ENCODE assay signal across 24 cellular contexts in the genomic region with DNA sequence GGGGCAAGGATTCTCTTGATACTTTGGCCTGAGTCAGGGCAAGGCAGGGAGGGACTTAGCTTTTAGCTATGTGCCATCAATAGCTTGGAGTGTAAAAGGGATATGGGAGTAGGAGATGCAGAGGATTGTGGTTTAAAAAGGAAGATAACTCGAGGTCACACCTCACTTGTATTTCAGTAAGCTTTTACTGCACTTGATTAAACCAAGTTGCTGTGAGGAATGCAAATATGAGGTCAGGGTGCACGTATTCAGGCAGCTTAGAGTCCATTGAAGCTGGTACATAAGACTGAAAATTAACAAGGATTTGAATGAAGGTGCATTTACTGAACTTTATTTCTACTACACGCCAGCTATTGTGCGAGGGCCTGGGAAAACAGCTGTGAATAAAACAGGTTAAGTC. TPM values are rescaled to one million over a fixed set of nuclear protein-coding genes. Genes with fewer than 3 reads are reported as not detected.
DNase-seq lines count a peak whose midpoint lies in the region; ATAC-seq and TF ChIP-seq lines count a peak whose summit lies in the region.
"Had no signal": no experiment of that assay in that cellular context is flagged by ENCODE, and none has a peak within 500 bp of the region (broad histone marks: within the 10 kb centered on the region; RNA-seq: fewer than 3 reads in every experiment).

No MANE protein-coding gene starts in this region.

- H3K4me3 Mint-ChIP-seq in osteocyte (ENCODE audit: unreplicated experiment): no peak overlapping the region
- H3K4me3 Mint-ChIP-seq: activated B cell treated with CpG ODN at 0.5 μM for 24 hours; activated T-helper 1 cell treated with anti-CD3 and anti-CD28 coated beads, Interleukin-12 subunit alpha, Interleukin-12 subunit beta, Interleukin-2, Interleukin-4 antibody, amounts not matched to agents 30 ng/mL and 10 ng/mL and 1 ng/mL, durations not matched to agents 14 hours and 24 hours and 36 hours had no signal

- H3K9me3 ChIP-seq in BLaER1 treated with 17β-estradiol and CSF1 and Interleukin-3, amounts not matched to agents 10 nM and 100 nM (replicated peaks in 1 of 11): no peaks in the 10 kb centered on the region
- H3K9me3 ChIP-seq in HUES6 (ENCODE audit: control insufficient read depth, insufficient read depth, low read depth, low read length) (peaks cover 5% of the 10 kb centered on the region; the same call in 1 of the 2 replicates), esophagus muscularis mucosa (no peaks in the 10 kb centered on the region), lower lobe of right lung (no peaks in the 10 kb centered on the region), PC-3 (ENCODE audit: low read length) (peaks cover 8% of the 10 kb centered on the region; the same call in 1 of the 2 replicates)
- H3K9me3 ChIP-seq: prostate gland, tibial nerve had no signal

- TF ChIP-seq POLR2A in esophagus muscularis mucosa (IDR thresholded peaks at IDR 0.05; ENCODE audit: low read depth): no peak

- CTCF ChIA-PET in PC-3 (lab: Charles Lee): interaction anchor here (0.6 kb wide), 1 partner anchor 36 kb away, joined by 4 read pairs; no protein-coding TSS in a partner anchor

- no peak overlapping the region for H2AFZ ChIP-seq in PC-3 (ENCODE audit: low read length)

- H3F3A ChIP-seq in PC-3 (ENCODE audit: low read length, unreplicated experiment): peaks cover 9% of the 10 kb centered on the region

- H3K4me1 Mint-ChIP-seq in osteocyte (ENCODE audit: unreplicated experiment): peaks cover 71% of the 10 kb centered on the region

- no peak for ATAC-seq in lower lobe of right lung
- no peak for ATAC-seq in HG02973 (IDR thresholded peaks at IDR 0.05; ENCODE audit: unreplicated experiment)
- no peak for ATAC-seq in GM21381 (IDR thresholded peaks at IDR 0.05; ENCODE audit: unreplicated experiment)
- ATAC-seq in PC-3: no peak
- ATAC-seq: esophagus mucosa had no signal

- TF ChIP-seq CTCF in esophagus muscularis mucosa (IDR thresholded peaks at IDR 0.05) (no peak), osteocyte (IDR thresholded peaks at IDR 0.05) (no peak), lower lobe of right lung (IDR thresholded peaks at IDR 0.05) (no peak), PC-3 (conservative IDR thresholded peaks at IDR 0.05; ENCODE audit: low read depth, low read length) (no peak)

- H4K20me1 ChIP-seq in BLaER1 treated with 17β-estradiol and CSF1 and Interleukin-3, amounts not matched to agents 10 nM and 100 nM: peaks cover 0 to 42% (median 0%) of the 10 kb centered on the region in 11 experiments; a peak in 5 of 22 replicates
- H4K20me1 ChIP-seq in PC-3 (ENCODE audit: low read length): peaks cover 30% of the 10 kb centered on the region

- no peak for TF ChIP-seq EP300 in esophagus muscularis mucosa (IDR thresholded peaks at IDR 0.05)

- peaks cover 0 to 13% (median 10%) of the 10 kb centered on the region in 10 experiments; a peak in 14 of 20 replicates for H3K4me1 ChIP-seq in BLaER1 treated with 17β-estradiol and CSF1 and Interleukin-3, amounts not matched to agents 10 nM and 100 nM
- peaks cover 39% of the 10 kb centered on the region for H3K4me1 ChIP-seq in HUES6 (ENCODE audit: control insufficient read depth, insufficient read depth, low read length)
- H3K4me1 ChIP-seq in esophagus muscularis mucosa: peaks cover 30 to 100% (median 97%) of the 10 kb centered on the region in 4 donors
- peaks cover 51% of the 10 kb centered on the region for H3K4me1 ChIP-seq in lower lobe of right lung
- peaks cover 23% of the 10 kb centered on the region for H3K4me1 ChIP-seq in PC-3 (ENCODE audit: insufficient read depth, low read length)

- intact Hi-C loops in esophagus muscularis mucosa (cut with DNase I) (no loop called here), lower lobe of right lung (cut with DNase I) (no loop called here), PC-3 (cut with micrococcal nuclease) (no loop called here)

- H3K27ac Mint-ChIP-seq in osteocyte (ENCODE audit: unreplicated experiment): peak overlapping the region; percentile 58
- H3K27ac Mint-ChIP-seq: activated B cell treated with CpG ODN at 0.5 μM for 24 hours; activated T-helper 1 cell treated with anti-CD3 and anti-CD28 coated beads, Interleukin-12 subunit alpha, Interleukin-12 subunit beta, Interleukin-2, Interleukin-4 antibody, amounts not matched to agents 30 ng/mL and 10 ng/mL and 1 ng/mL, durations not matched to agents 14 hours and 24 hours and 36 hours had no signal

- no peaks in the 10 kb centered on the region for H3K9me2 ChIP-seq in PC-3 (replicated peaks; ENCODE audit: low read length)

- peaks cover 34% of the 10 kb centered on the region for H3K36me3 Mint-ChIP-seq in osteocyte (ENCODE audit: unreplicated experiment)

- H3K9me3 Mint-ChIP-seq in osteocyte (ENCODE audit: unreplicated experiment): no peaks in the 10 kb centered on the region
- H3K9me3 Mint-ChIP-seq: activated B cell treated with CpG ODN at 0.5 μM for 24 hours; activated T-helper 1 cell treated with anti-CD3 and anti-CD28 coated beads, Interleukin-12 subunit alpha, Interleukin-12 subunit beta, Interleukin-2, Interleukin-4 antibody, amounts not matched to agents 30 ng/mL and 10 ng/mL and 1 ng/mL, durations not matched to agents 14 hours and 24 hours and 36 hours had no signal

- POLR2A ChIA-PET in PC-3 (lab: Charles Lee; ENCODE audit: unreplicated experiment): interaction anchor here (0.5 kb wide), 1 partner anchor 22 kb away, joined by 11 read pairs; no protein-coding TSS in a partner anchor

- H3K9ac ChIP-seq in BLaER1 treated with 17β-estradiol and CSF1 and Interleukin-3, amounts not matched to agents 10 nM and 100 nM: no peak overlapping the region
- no peak overlapping the region for H3K9ac ChIP-seq in HUES6 (ENCODE audit: low read length)
- H3K9ac ChIP-seq in PC-3 (ENCODE audit: low read length): no peak overlapping the region

- no TSS peak for BruUV-seq in PC-3 (replicated peaks; lab: Mats Ljungman, UMichigan)

- H3K27ac ChIP-seq in BLaER1 treated with 17β-estradiol and CSF1 and Interleukin-3, amounts not matched to agents 10 nM and 100 nM: no peak overlapping the region
- H3K27ac ChIP-seq in HUES6 (ENCODE audit: low read depth, low read length) (peak overlapping the region; percentile 30), esophagus muscularis mucosa (replicated peaks in 1 of 4) (peak overlapping the region; percentile 20 to 100 (median 58)), lower lobe of right lung (no peak overlapping the region), PC-3 (ENCODE audit: low read length) (no peak overlapping the region)
- H3K27ac ChIP-seq: prostate gland, tibial nerve had no signal

- no peaks in the 10 kb centered on the region for H3K27me3 ChIP-seq in BLaER1 treated with 17β-estradiol and CSF1 and Interleukin-3, amounts not matched to agents 10 nM and 100 nM
- no peaks in the 10 kb centered on the region for H3K27me3 ChIP-seq in HUES6 (ENCODE audit: control insufficient read depth, insufficient read depth, low read length)
- H3K27me3 ChIP-seq in esophagus muscularis mucosa: no peaks in the 10 kb centered on the region
- H3K27me3 ChIP-seq in lower lobe of right lung (ENCODE audit: low read depth): no peaks in the 10 kb centered on the region
- H3K27me3 ChIP-seq in PC-3 (ENCODE audit: low read length): no peaks in the 10 kb centered on the region
- H3K27me3 ChIP-seq: tibial nerve had no signal

- peaks cover 67% of the 10 kb centered on the region for H3K79me2 ChIP-seq in PC-3 (ENCODE audit: low read length)

- H3K4me2 ChIP-seq in BLaER1 treated with 17β-estradiol and CSF1 and Interleukin-3, amounts not matched to agents 10 nM and 100 nM: peak overlapping the region in 6 of 11 experiments; percentile 2 to 43 (median 24); a peak in 10 of 22 replicates
- no peak overlapping the region for H3K4me2 ChIP-seq in PC-3 (ENCODE audit: low read length)

- WGBS in esophagus muscularis mucosa: 56% methylated on average over 4 of the region's 4 CpGs

- H3K4me3 ChIP-seq in BLaER1 treated with 17β-estradiol and CSF1 and Interleukin-3, amounts not matched to agents 10 nM and 100 nM: no peak overlapping the region
- H3K4me3 ChIP-seq in HUES6 (ENCODE audit: low read depth, low read length) (peak overlapping the region; percentile 38; the same call in 1 of the 2 replicates), esophagus muscularis mucosa (no peak overlapping the region), lower lobe of right lung (no peak overlapping the region), PC-3 (ENCODE audit: low read length) (no peak overlapping the region)
- H3K4me3 ChIP-seq: lung, prostate gland, tibial nerve had no signal

- H3K36me3 ChIP-seq in BLaER1 treated with 17β-estradiol and CSF1 and Interleukin-3, amounts not matched to agents 10 nM and 100 nM: peaks cover 0 to 55% (median 16%) of the 10 kb centered on the region in 11 experiments; a peak in 14 of 22 replicates
- peaks cover 22% of the 10 kb centered on the region for H3K36me3 ChIP-seq in HUES6 (ENCODE audit: control insufficient read depth, insufficient read depth, low read length)
- peaks cover 8 to 70% (median 54%) of the 10 kb centered on the region in 4 donors for H3K36me3 ChIP-seq in esophagus muscularis mucosa
- peaks cover 53% of the 10 kb centered on the region for H3K36me3 ChIP-seq in lower lobe of right lung
- H3K36me3 ChIP-seq in PC-3 (ENCODE audit: low read depth, low read length): peaks cover 47% of the 10 kb centered on the region
- H3K36me3 ChIP-seq: prostate gland had no signal

- H3K27me3 Mint-ChIP-seq in osteocyte (ENCODE audit: unreplicated experiment): no peaks in the 10 kb centered on the region
- H3K27me3 Mint-ChIP-seq: activated B cell treated with CpG ODN at 0.5 μM for 24 hours had no signal

- DNase-seq in esophagus muscularis mucosa (ENCODE audit: extremely low spot score): no peak
- DNase-seq in osteocyte (ENCODE audit: extremely low spot score, unreplicated experiment): no peak
- no peak for DNase-seq in lower lobe of right lung
- DNase-seq in PC-3: no peak
- DNase-seq: ACHN; activated B cell treated with CpG ODN at 0.5 μM for 24 hours; activated CD8-positive, alpha-beta memory T cell treated with anti-CD3 and anti-CD28 coated beads for 24 hours; DMS79; H7; Karpas-422; NCI-H1048; NCI-H524 treated with DMSO at 0.1 percent for 48 hours; SHP77 treated with DMSO at 0.1 percent for 48 hours; stimulated activated CD4-positive, alpha-beta T cell treated with anti-CD3 and anti-CD28 coated beads, Interleukin-12 subunit alpha, Interleukin-12 subunit beta, amount 100 ng/mL, for 4 hours; T-helper 1 cell had no signal

RNA-seq across cellular contexts. Expression of a gene that starts 32.1 kb away (rescaled TPM):
- total RNA-seq in esophagus muscularis mucosa (1,000 to 10,000 TPM; 2,370 to 3,630 (median 3,339) TPM), osteocyte (676 and 684 TPM in 2 replicates), lower lobe of right lung (347 TPM), PC-3 (2014; rRNA removed) (177 and 182 TPM in 2 replicates)

Comparison
In these comparisons a context has a peak if more than half of its experiments do, and no peak if none do; other contexts are left out.
1. H3K27ac ChIP-seq: peak in HUES6 (single experiment) and esophagus muscularis mucosa (4 of 4); none in BLaER1 treated with 17β-estradiol and CSF1 and Interleukin-3, amounts not matched to agents 10 nM and 100 nM (0 of 11), lower lobe of right lung (single experiment) and PC-3 (single experiment).